ENCODE assay signal across 15 cellular contexts in the genomic region with DNA sequence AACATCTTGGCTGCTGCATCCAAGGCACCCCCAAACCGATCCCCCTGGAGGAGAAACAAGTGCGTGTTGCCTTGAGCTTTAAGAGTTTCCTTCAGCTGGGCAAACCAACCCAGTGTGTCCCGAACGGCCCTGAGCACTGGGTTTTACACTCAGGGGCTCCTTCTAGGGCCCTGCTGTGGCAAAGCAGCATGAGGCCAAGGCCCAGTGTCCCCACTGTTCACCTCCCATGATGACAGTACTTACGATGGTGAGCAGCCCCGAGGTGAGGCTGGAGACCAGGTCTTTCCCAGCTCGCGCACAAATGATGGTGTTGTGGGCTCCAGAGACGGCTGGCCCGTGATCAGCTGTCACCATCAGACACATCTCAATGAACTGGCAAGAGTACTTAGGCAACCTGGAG. TPM values are rescaled to one million over a fixed set of nuclear protein-coding genes. Genes with fewer than 3 reads are reported as not detected.
"Had no signal": no experiment of that assay in that cellular context is flagged by ENCODE, and none has a peak within 500 bp of the region (broad histone marks: within the 10 kb centered on the region; RNA-seq: fewer than 3 reads in every experiment).

No MANE protein-coding gene starts in this region.

- DNase-seq: activated CD8-positive, alpha-beta memory T cell treated with anti-CD3 and anti-CD28 coated beads, Interleukin-2, amount 50 U/mL, for 4 hours; activated T-cell treated with anti-CD3 and anti-CD28 coated beads, Interleukin-2, amount 50 U/mL, for 72 hours; effector CD8-positive, alpha-beta T cell; mucosa of descending colon; naive B cell; spleen; stimulated activated CD4-positive, alpha-beta T cell treated with anti-CD3 and anti-CD28 coated beads, Interleukin-4, amount 100 ng/mL, for 4 hours; stimulated activated naive CD4-positive, alpha-beta T cell had no signal

- H3K27ac ChIP-seq: pancreas, SJSA1, spleen, tibial nerve, vagina had no signal

- H3K4me1 ChIP-seq: pancreas, SJSA1, spleen, tibial nerve, vagina had no signal

- ATAC-seq: activated T-cell treated with anti-CD3 and anti-CD28 coated beads, Interleukin-2, amount 50 U/mL, for 72 hours; mucosa of descending colon; pancreas had no signal

- H3K4me3 ChIP-seq: mucosa of descending colon, pancreas, SJSA1, spleen, tibial nerve, vagina had no signal

- H3K27ac Mint-ChIP-seq: dendritic cell treated with granulocyte-macrophage colony-stimulating factor and Interleukin-4, amounts not matched to agents 40 ng/mL and 50 ng/mL, for 4 days; memory B cell had no signal

- H3K27me3 Mint-ChIP-seq: dendritic cell treated with granulocyte-macrophage colony-stimulating factor and Interleukin-4, amounts not matched to agents 40 ng/mL and 50 ng/mL, for 4 days; memory B cell; naive B cell had no signal

- H3K9me3 Mint-ChIP-seq: activated T-cell treated with anti-CD3 and anti-CD28 coated beads, Interleukin-2, amount 50 U/mL, for 72 hours; dendritic cell treated with granulocyte-macrophage colony-stimulating factor and Interleukin-4, amounts not matched to agents 40 ng/mL and 50 ng/mL, for 4 days; memory B cell; naive B cell had no signal

- H3K4me1 Mint-ChIP-seq: memory B cell, naive B cell had no signal

- H3K9me3 ChIP-seq: mucosa of descending colon, pancreas, SJSA1, spleen, tibial nerve, vagina had no signal

- H3K27me3 ChIP-seq: pancreas, SJSA1, spleen, tibial nerve, vagina had no signal

- H3K4me3 Mint-ChIP-seq: activated T-cell treated with anti-CD3 and anti-CD28 coated beads, Interleukin-2, amount 50 U/mL, for 72 hours; dendritic cell treated with granulocyte-macrophage colony-stimulating factor and Interleukin-4, amounts not matched to agents 40 ng/mL and 50 ng/mL, for 4 days; memory B cell; naive B cell had no signal

RNA-seq across cellular contexts. Expression of gene KLHL10, which starts 34.2 kb away (rescaled TPM):
- total RNA-seq: cerebellum, pancreas, SJSA1, tibial nerve, vagina had no signal

RNA-seq across cellular contexts. Expression of gene ODAD4, which starts 58.6 kb away (rescaled TPM):
- total RNA-seq: SJSA1 had no signal
